Comparison of ENCODE assay signal across 8 cellular contexts in genomic region chr12:81992461-81992860, GRCh38.
A peak's percentile ranks its signal among the peaks of the same experiment; 100 is the strongest.
DNase-seq lines count a peak whose midpoint lies in the region; ATAC-seq and TF ChIP-seq lines count a peak whose summit lies in the region.
"Had no signal": no experiment of that assay in that cellular context is flagged by ENCODE, and none has a peak within 500 bp of the region (broad histone marks: within the 10 kb centered on the region; RNA-seq: fewer than 3 reads in every experiment).

No MANE protein-coding gene starts in this region.

- no peaks in the 10 kb centered on the region for H3K4me1 ChIP-seq in naive thymus-derived CD4-positive, alpha-beta T cell (ENCODE audit: control insufficient read depth in 2 of 2, insufficient read depth in 2 of 2, low read length in 2 of 2)

- TF ChIP-seq CTCF in lower leg skin (IDR thresholded peaks at IDR 0.05), result no peak

- no peak overlapping the region for H3K4me3 Mint-ChIP-seq in naive thymus-derived CD4-positive, alpha-beta T cell

- no peaks in the 10 kb centered on the region for H3K27me3 ChIP-seq in naive thymus-derived CD4-positive, alpha-beta T cell (ENCODE audit: control insufficient read depth in 2 of 2, insufficient read depth in 2 of 2, low read length in 2 of 2)

- no peak for TF ChIP-seq POLR2A in lower leg skin (IDR thresholded peaks at IDR 0.05)

- in situ Hi-C loops in KBM-7 (cut with MboI; ENCODE audit: low pct_unique_long_range_greater_than_20kb, low sequenced_read_pairs), result no loop called here

- H3K4me1 Mint-ChIP-seq in naive thymus-derived CD4-positive, alpha-beta T cell, result peaks cover 0 to 7% (median 5%) of the 10 kb centered on the region in 7 donors

- POLR2A ChIA-PET in naive thymus-derived CD4-positive, alpha-beta T cell (lab: Charles Lee), result interaction anchor here (1.4 kb wide), 1 partner anchor 49 kb away, joined by 4 read pairs; no protein-coding TSS in a partner anchor

- H3K36me3 ChIP-seq in naive thymus-derived CD4-positive, alpha-beta T cell (ENCODE audit: control insufficient read depth in 2 of 3, insufficient read depth in 3 of 3, low read length in 3 of 3), result no peaks in the 10 kb centered on the region

- peak; percentile 13 for DNase-seq in KBM-7
- DNase-seq in activated T-cell treated with anti-CD3 and anti-CD28 coated beads, Interleukin-2, amount 50 U/mL, for 48 hours, result peak; percentile 17 to 20
- peak in 7 of 9 donors; percentile 30 to 61 (median 51) for DNase-seq in naive thymus-derived CD4-positive, alpha-beta T cell
- DNase-seq in lower leg skin (ENCODE audit: low spot score in 2 of 2), result no peak

- WGBS in lower leg skin, 2 donors, result 55 to 61% methylated on average over 2 of the region's 2 CpGs

- H3K36me3 Mint-ChIP-seq in naive thymus-derived CD4-positive, alpha-beta T cell, result no peaks in the 10 kb centered on the region

- no peaks in the 10 kb centered on the region for H3K9me3 ChIP-seq in naive thymus-derived CD4-positive, alpha-beta T cell (ENCODE audit: control insufficient read depth in 2 of 3, low read length in 3 of 3)

- CTCF ChIA-PET in naive thymus-derived CD4-positive, alpha-beta T cell (lab: Charles Lee), result interaction anchor here (0.9 to 3.4 kb wide), 7 partner anchors 11 to 348 kb away, joined by 3 to 36 read pairs (median 3); no protein-coding TSS in a partner anchor

- ATAC-seq in GM18511 (IDR thresholded peaks at IDR 0.05; ENCODE audit: unreplicated experiment) (peak; percentile 85), HG03378 (IDR thresholded peaks at IDR 0.05; ENCODE audit: unreplicated experiment) (no peak), GM19395 (IDR thresholded peaks at IDR 0.05; ENCODE audit: unreplicated experiment) (no peak)
- ATAC-seq in naive thymus-derived CD4-positive, alpha-beta T cell, result peak; percentile 85

- no peaks in the 10 kb centered on the region for H3K27me3 Mint-ChIP-seq in naive thymus-derived CD4-positive, alpha-beta T cell

- H3K4me3 ChIP-seq in naive thymus-derived CD4-positive, alpha-beta T cell (ENCODE audit: low read length), result no peak overlapping the region
- H3K4me3 ChIP-seq in lower leg skin (ENCODE audit: low read depth, poor library complexity, severe bottlenecking), result no peak overlapping the region

- no peak overlapping the region for H3K27ac Mint-ChIP-seq in naive thymus-derived CD4-positive, alpha-beta T cell

- intact Hi-C loops in naive thymus-derived CD4-positive, alpha-beta T cell (cut with micrococcal nuclease), result loop anchor here (1.0 to 2.0 kb wide), 5 partner anchors 196 to 366 kb away; partner anchors contain the start of genes CCDC59 (in 1 of the 2), METTL25 (in 1 of the 2) and PPFIA2 (in 1 of the 2)
- intact Hi-C loops in lower leg skin (cut with DNase I; ENCODE audit: low total_unique reads), result no loop called here

- H3K27ac ChIP-seq in naive thymus-derived CD4-positive, alpha-beta T cell (ENCODE audit: low read depth, low read length), result no peak overlapping the region
- H3K27ac ChIP-seq: KMS-11 had no signal

- H3K9me3 Mint-ChIP-seq in naive thymus-derived CD4-positive, alpha-beta T cell, result peaks cover 0 to 2% (median 0%) of the 10 kb centered on the region in 11 donors

Comparison
In these comparisons a context has a peak if more than half of its experiments do, and no peak if none do; other contexts are left out.
1. ATAC-seq: peak in GM18511 (single experiment) and naive thymus-derived CD4-positive, alpha-beta T cell (single experiment); none in HG03378 (single experiment) and GM19395 (single experiment).
2. DNase-seq: peak in KBM-7 (single experiment), activated T-cell treated with anti-CD3 and anti-CD28 coated beads, Interleukin-2, amount 50 U/mL, for 48 hours (2 of 2) and naive thymus-derived CD4-positive, alpha-beta T cell (7 of 9); none in lower leg skin (0 of 2).